Comparison of ENCODE assay signal across 1 cellular context in the genomic region with DNA sequence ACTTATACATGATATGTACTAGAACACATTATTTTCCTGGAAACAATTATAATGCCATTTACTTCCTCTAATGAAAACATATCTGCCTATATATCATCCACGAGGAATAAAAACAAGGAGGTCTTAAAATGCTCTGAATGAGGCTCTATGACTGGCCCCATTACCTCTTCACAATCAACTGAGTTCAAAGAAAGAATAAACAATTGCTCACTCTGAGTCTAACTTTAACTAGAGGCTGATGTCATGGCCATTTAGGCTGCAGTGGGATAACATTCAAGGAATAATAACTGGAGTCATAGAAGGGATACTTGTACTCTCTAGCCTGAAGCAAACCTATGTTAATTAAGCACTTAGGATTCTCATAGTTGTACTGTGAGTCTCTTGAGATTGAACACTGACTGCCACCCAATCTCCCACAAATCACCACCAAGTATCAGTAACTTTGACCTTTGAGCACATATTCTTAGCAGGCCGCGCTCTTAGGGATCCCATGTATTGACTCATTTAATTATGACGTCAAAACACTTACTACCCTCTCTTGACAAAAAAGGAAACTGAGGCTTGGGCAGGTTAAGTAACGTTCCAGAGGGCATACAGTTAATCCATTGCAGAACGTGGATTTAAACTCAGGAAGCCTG.
TF ChIP-seq lines count a peak whose summit lies in the region.

No MANE protein-coding gene starts in this region.

TF ChIP-seq in HCT116, 20 proteins besides CTCF, POLR2A, EP300 and RAD21 (continued from another document):
- TF ChIP-seq SP1 (IDR thresholded peaks at IDR 0.05; ENCODE audit: low read depth), result no peak
- TF ChIP-seq, protein P1, sequence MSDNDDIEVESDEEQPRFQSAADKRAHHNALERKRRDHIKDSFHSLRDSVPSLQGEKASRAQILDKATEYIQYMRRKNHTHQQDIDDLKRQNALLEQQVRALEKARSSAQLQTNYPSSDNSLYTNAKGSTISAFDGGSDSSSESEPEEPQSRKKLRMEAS (IDR thresholded peaks at IDR 0.05), result no peak
- no peak for TF ChIP-seq CBX3 (IDR thresholded peaks at IDR 0.05; ENCODE audit: low read depth)
- no peak for TF ChIP-seq CEBPB (IDR thresholded peaks at IDR 0.05; ENCODE audit: low read depth)
- no peak for TF ChIP-seq ZFX (IDR thresholded peaks at IDR 0.05)
- TF ChIP-seq YY1 (IDR thresholded peaks at IDR 0.05; ENCODE audit: extremely low read depth, insufficient replicate concordance, low read depth, low read length), result no peak
